Comparison of ENCODE assay signal across 17 cellular contexts in the genomic region with DNA sequence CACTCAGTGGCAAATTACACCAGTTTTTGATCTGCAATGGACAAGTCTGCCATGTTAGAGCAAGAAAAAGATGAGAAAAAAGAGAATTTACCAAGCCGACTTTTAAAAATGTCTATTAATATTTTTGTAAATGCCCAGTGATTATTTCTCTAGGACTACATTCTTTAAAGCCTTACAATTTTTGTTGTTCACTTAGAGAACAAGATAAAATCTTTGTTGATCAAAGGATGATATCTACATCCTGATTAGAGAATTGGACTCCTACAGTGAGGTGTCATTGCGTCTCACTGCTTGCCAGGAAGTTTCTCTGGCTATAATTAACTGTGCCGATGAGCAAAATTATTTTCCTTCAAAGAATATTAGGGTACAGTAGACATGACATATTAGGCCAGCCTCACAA. TPM values are rescaled to one million over a fixed set of nuclear protein-coding genes. Genes with fewer than 3 reads are reported as not detected.
DNase-seq lines count a peak whose midpoint lies in the region; ATAC-seq and TF ChIP-seq lines count a peak whose summit lies in the region.
"Had no signal": no experiment of that assay in that cellular context is flagged by ENCODE, and none has a peak within 500 bp of the region (broad histone marks: within the 10 kb centered on the region; RNA-seq: fewer than 3 reads in every experiment).

No MANE protein-coding gene starts in this region.

- DNase-seq in activated naive CD4-positive, alpha-beta T cell treated with anti-CD3 and anti-CD28 coated beads, Interleukin-2, amount 50 U/mL, for 72 hours (ENCODE audit: low spot score in 2 of 2): no peak
- DNase-seq in RWPE2 (ENCODE audit: low spot score) (no peak), epithelial cell of prostate (ENCODE audit: low read depth, low spot score) (no peak), smooth muscle cell (lab: John Stamatoyannopoulos, UW; ENCODE audit: unreplicated experiment) (no peak), NOMO-1 treated with dmso at 0.1 percent for 144 hours (lab: John Stamatoyannopoulos, UW; ENCODE audit: unreplicated experiment) (no peak), 8988T (no peak)
- DNase-seq: AML-193, DND-41, GOT3, MV-4-11, NCI-H1417, NCI-H1930, NCI-H2171, NCI-H446 had no signal

- peak overlapping the region; percentile 63 for H3K27ac ChIP-seq in RWPE2 (ENCODE audit: poor library complexity, severe bottlenecking)
- H3K27ac ChIP-seq in epithelial cell of prostate: peak overlapping the region; percentile 69
- peak overlapping the region; percentile 70 for H3K27ac ChIP-seq in smooth muscle cell (ENCODE audit: low read depth)

- H3K4me1 ChIP-seq in RWPE2 (ENCODE audit: insufficient read depth, poor library complexity, severe bottlenecking) (peaks cover 23% of the 10 kb centered on the region), smooth muscle cell (ENCODE audit: low read depth) (no peaks in the 10 kb centered on the region)

- ATAC-seq in activated naive CD4-positive, alpha-beta T cell treated with anti-CD3 and anti-CD28 coated beads, Interleukin-2, amount 50 U/mL, for 72 hours: no peak
- ATAC-seq in RWPE2 (ENCODE audit: low read depth) (no peak), HG03439 (IDR thresholded peaks at IDR 0.05; ENCODE audit: unreplicated experiment) (no peak)
- ATAC-seq: K562 had no signal

- H3K79me2 ChIP-seq in smooth muscle cell (ENCODE audit: low read depth): no peaks in the 10 kb centered on the region

- H3K36me3 ChIP-seq in RWPE2 (ENCODE audit: low read depth): no peaks in the 10 kb centered on the region
- no peaks in the 10 kb centered on the region for H3K36me3 ChIP-seq in smooth muscle cell (ENCODE audit: low read depth)

- no peaks in the 10 kb centered on the region for H3K9me3 Mint-ChIP-seq in activated naive CD4-positive, alpha-beta T cell treated with anti-CD3 and anti-CD28 coated beads, Interleukin-2, amount 50 U/mL, for 24 hours
- no peaks in the 10 kb centered on the region for H3K9me3 Mint-ChIP-seq in activated naive CD4-positive, alpha-beta T cell treated with anti-CD3 and anti-CD28 coated beads, Interleukin-2, amount 50 U/mL, for 72 hours

- H3K9me3 ChIP-seq in RWPE2 (ENCODE audit: severe bottlenecking) (no peaks in the 10 kb centered on the region), smooth muscle cell (replicated peaks; ENCODE audit: low read depth) (no peaks in the 10 kb centered on the region)

- no peak overlapping the region for H2AFZ ChIP-seq in smooth muscle cell (ENCODE audit: low read depth)

- H3K4me1 Mint-ChIP-seq in activated naive CD4-positive, alpha-beta T cell treated with anti-CD3 and anti-CD28 coated beads, Interleukin-2, amount 50 U/mL, for 24 hours: peaks cover 32% of the 10 kb centered on the region

- H3K27ac Mint-ChIP-seq in activated naive CD4-positive, alpha-beta T cell treated with anti-CD3 and anti-CD28 coated beads, Interleukin-2, amount 50 U/mL, for 24 hours: peak overlapping the region; percentile 56
- H3K27ac Mint-ChIP-seq in activated naive CD4-positive, alpha-beta T cell treated with anti-CD3 and anti-CD28 coated beads, Interleukin-2, amount 50 U/mL, for 72 hours: no peak overlapping the region

- H3K4me3 Mint-ChIP-seq in activated naive CD4-positive, alpha-beta T cell treated with anti-CD3 and anti-CD28 coated beads, Interleukin-2, amount 50 U/mL, for 24 hours: no peak overlapping the region

- H3K4me3 ChIP-seq in RWPE2 (ENCODE audit: severe bottlenecking): no peak overlapping the region
- no peak overlapping the region for H3K4me3 ChIP-seq in smooth muscle cell
- H3K4me3 ChIP-seq: K562 had no signal

- peak overlapping the region; percentile 7 for H3K9ac ChIP-seq in smooth muscle cell (ENCODE audit: low read depth)

- no peaks in the 10 kb centered on the region for H3K36me3 Mint-ChIP-seq in activated naive CD4-positive, alpha-beta T cell treated with anti-CD3 and anti-CD28 coated beads, Interleukin-2, amount 50 U/mL, for 24 hours
- H3K36me3 Mint-ChIP-seq in activated naive CD4-positive, alpha-beta T cell treated with anti-CD3 and anti-CD28 coated beads, Interleukin-2, amount 50 U/mL, for 72 hours: no peaks in the 10 kb centered on the region

- no peak overlapping the region for H3K4me2 ChIP-seq in smooth muscle cell

- no peaks in the 10 kb centered on the region for H4K20me1 ChIP-seq in smooth muscle cell (ENCODE audit: low read depth)

- no peaks in the 10 kb centered on the region for H3K27me3 Mint-ChIP-seq in activated naive CD4-positive, alpha-beta T cell treated with anti-CD3 and anti-CD28 coated beads, Interleukin-2, amount 50 U/mL, for 24 hours

- H3F3A ChIP-seq in smooth muscle cell (ENCODE audit: low read depth): no peaks in the 10 kb centered on the region

- TF ChIP-seq CTCF in RWPE2 (IDR thresholded peaks at IDR 0.05; ENCODE audit: poor library complexity, severe bottlenecking) (no peak), smooth muscle cell (IDR thresholded peaks at IDR 0.05; ENCODE audit: borderline replicate concordance, insufficient read depth, poor library complexity, severe bottlenecking) (no peak)

- WGBS in smooth muscle cell (ENCODE audit: low lambda C conversion rate): 93% methylated on average over 3 of the region's 3 CpGs

- H3K27me3 ChIP-seq in RWPE2 (ENCODE audit: insufficient read depth, poor library complexity, severe bottlenecking) (no peaks in the 10 kb centered on the region), smooth muscle cell (ENCODE audit: low read depth) (no peaks in the 10 kb centered on the region)

RNA-seq across cellular contexts. Expression of a gene that starts 1.7 kb away (rescaled TPM):
- under 1 TPM; 0.30 to 0.31 TPM for total RNA-seq in activated naive CD4-positive, alpha-beta T cell treated with anti-CD3 and anti-CD28 coated beads, Interleukin-2, amount 50 U/mL, for 72 hours
- 0.31 and 0.67 TPM in 2 replicates for total RNA-seq in smooth muscle cell
- polyA plus RNA-seq in smooth muscle cell: 0.35 TPM in 1 of 2 replicates, not detected in the other
